9 cellular contexts compared by ENCODE assay signal in the genomic region with DNA sequence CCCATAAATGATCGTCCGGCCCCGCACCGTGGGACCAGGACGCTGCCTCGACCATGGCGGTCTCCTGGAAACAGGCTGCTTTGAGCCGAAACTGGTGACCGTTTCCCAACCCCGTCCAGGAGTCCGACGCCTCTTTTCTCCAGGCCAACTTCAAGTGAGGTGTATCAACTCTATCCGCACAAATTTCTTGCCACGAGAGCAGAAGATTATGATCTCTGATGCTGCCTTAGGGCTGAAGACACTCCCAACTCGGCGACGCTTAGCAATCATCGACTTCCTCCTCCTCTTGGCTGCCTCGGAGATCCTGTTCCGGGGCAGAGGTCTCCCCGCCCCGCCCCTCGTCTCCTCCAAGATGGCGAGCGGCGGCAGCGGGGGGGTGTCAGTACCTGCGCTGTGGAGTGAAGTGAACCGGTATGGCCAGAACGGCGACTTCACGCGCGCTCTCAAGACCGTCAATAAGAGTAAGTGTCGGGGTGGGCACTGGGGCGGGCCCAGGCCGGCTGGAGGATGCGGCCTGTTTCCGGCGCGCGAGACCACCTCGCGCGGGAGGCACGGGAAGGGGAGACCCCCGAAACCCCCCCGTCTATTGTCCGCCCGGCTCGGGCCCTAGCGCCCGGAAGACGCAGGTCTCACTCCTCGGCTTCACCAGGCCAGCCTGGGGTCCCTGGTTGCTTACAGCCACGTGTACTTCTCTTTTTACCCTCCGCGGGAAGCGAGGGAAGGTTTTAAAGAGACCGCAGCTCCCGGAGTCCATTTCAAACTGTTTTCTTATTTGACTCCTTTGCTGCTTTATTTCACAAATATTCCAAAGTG. TPM values are rescaled to one million over a fixed set of nuclear protein-coding genes. Genes with fewer than 3 reads are reported as not detected.
DNase-seq lines count a peak whose midpoint lies in the region; ATAC-seq, FAIRE-seq and TF ChIP-seq lines count a peak whose summit lies in the region.
"Had no signal": no experiment of that assay in that cellular context is flagged by ENCODE, and none has a peak within 500 bp of the region (broad histone marks: within the 10 kb centered on the region; RNA-seq: fewer than 3 reads in every experiment).

A gene with protein sequence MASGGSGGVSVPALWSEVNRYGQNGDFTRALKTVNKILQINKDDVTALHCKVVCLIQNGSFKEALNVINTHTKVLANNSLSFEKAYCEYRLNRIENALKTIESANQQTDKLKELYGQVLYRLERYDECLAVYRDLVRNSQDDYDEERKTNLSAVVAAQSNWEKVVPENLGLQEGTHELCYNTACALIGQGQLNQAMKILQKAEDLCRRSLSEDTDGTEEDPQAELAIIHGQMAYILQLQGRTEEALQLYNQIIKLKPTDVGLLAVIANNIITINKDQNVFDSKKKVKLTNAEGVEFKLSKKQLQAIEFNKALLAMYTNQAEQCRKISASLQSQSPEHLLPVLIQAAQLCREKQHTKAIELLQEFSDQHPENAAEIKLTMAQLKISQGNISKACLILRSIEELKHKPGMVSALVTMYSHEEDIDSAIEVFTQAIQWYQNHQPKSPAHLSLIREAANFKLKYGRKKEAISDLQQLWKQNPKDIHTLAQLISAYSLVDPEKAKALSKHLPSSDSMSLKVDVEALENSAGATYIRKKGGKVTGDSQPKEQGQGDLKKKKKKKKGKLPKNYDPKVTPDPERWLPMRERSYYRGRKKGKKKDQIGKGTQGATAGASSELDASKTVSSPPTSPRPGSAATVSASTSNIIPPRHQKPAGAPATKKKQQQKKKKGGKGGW (plus strand): TSS at position 334 of the 813 bp plus-strand sequence. CDS start 19 bp downstream, at position 353.

- peak within 1 kb of the TSS; percentile 99 for H3K27ac ChIP-seq in keratinocyte (ENCODE audit: control insufficient read depth, insufficient read depth, low read length)

- TF ChIP-seq CTCF in AG09309 (IDR thresholded peaks at IDR 0.05; ENCODE audit: control insufficient read depth, insufficient read depth, low read depth, low read length, missing control alignments) (no peak), keratinocyte (optimal IDR thresholded peaks at IDR 0.05 in 1 of 3, IDR thresholded peaks at IDR 0.05 in 1 of 3, conservative IDR thresholded peaks at IDR 0.05 in 1 of 3; ENCODE audit: extremely low read depth in 1 of 3, insufficient read depth in 2 of 3, low read length in 3 of 3) (no peak)

- ATAC-seq in GM19023 (IDR thresholded peaks at IDR 0.05; ENCODE audit: unreplicated experiment) = peak; percentile 97
- ATAC-seq in HG03280 (IDR thresholded peaks at IDR 0.05; ENCODE audit: unreplicated experiment) = peak; percentile 93

- H4K20me1 ChIP-seq in keratinocyte (ENCODE audit: control insufficient read depth, extremely low read depth, insufficient read depth, low read length) = peaks cover 4% of the 10 kb centered on the region

- H3K9ac ChIP-seq in keratinocyte (ENCODE audit: control insufficient read depth, extremely low read depth, insufficient read depth, low read length) = peak within 1 kb of the TSS; percentile 99

- peaks cover 0 to 2% of the 10 kb centered on the region in 2 experiments for H3K36me3 ChIP-seq in keratinocyte (ENCODE audit: control insufficient read depth in 2 of 2, extremely low read depth in 1 of 2, insufficient read depth in 2 of 2, low read length in 2 of 2)

- peak; percentile 58 for FAIRE-seq in keratinocyte (lab: Jason Lieb, UNC)
- FAIRE-seq: colon had no signal

- peak within 1 kb of the TSS; percentile 59 for H2AFZ ChIP-seq in keratinocyte (ENCODE audit: control insufficient read depth, low read length)

- H3K4me2 ChIP-seq in keratinocyte (ENCODE audit: control insufficient read depth, extremely low read depth, insufficient read depth, low read depth, low read length) = peak within 1 kb of the TSS; percentile 91

- H3K9me1 ChIP-seq in keratinocyte (ENCODE audit: control insufficient read depth, extremely low read depth, insufficient read depth, low read length) = no peaks in the 10 kb centered on the region

- H3K27me3 ChIP-seq in keratinocyte (ENCODE audit: control insufficient read depth, extremely low read depth, insufficient read depth, low read length) = no peaks in the 10 kb centered on the region

- H3K79me2 ChIP-seq in keratinocyte (ENCODE audit: control insufficient read depth, insufficient read depth, low read length) = peaks cover 71% of the 10 kb centered on the region

- peak within 1 kb of the TSS; percentile 90 for H3K4me3 ChIP-seq in AG09309 (ENCODE audit: control insufficient read depth, low read depth, low read length)
- H3K4me3 ChIP-seq in keratinocyte (ENCODE audit: control insufficient read depth in 2 of 3, extremely low read depth in 1 of 3, insufficient read depth in 2 of 3, low read depth in 1 of 3, low read length in 3 of 3) = peak within 1 kb of the TSS; percentile 79 to 99 (median 90)

- dilution Hi-C loops in keratinocyte (cut with MboI; ENCODE audit: extremely low pct_ligation_motif_present, low sequenced_read_pairs) = no loop called here

- DNase-seq in AG09309 (ENCODE audit: low read depth) = peak; percentile 55
- peak; percentile 61 for DNase-seq in NCI-H446 treated with DMSO at 0.1 percent for 48 hours (lab: John Stamatoyannopoulos, UW)
- DNase-seq in activated CD4-positive, CD25-positive, alpha-beta regulatory T cell treated with anti-CD3 and anti-CD28 coated beads, Interleukin-2, amount 50 U/mL, for 72 hours = peak; percentile 87
- DNase-seq in cerebellar nuclear complex (lab: John Stamatoyannopoulos, UW) = peak; percentile 3 to 75
- peak; percentile 54 for DNase-seq in keratinocyte (ENCODE audit: low read depth, low spot score)
- peak; percentile 72 to 83 for DNase-seq in stimulated activated CD4-positive, alpha-beta T cell treated with anti-CD3 and anti-CD28 coated beads, Interleukin-15, amount 100 ng/mL, for 1 hour (ENCODE audit: low read depth in 1 of 2, low spot score in 1 of 2)

- no peaks in the 10 kb centered on the region for H3K9me3 ChIP-seq in keratinocyte (ENCODE audit: control insufficient read depth, low read depth, low read length)

- H3K4me1 ChIP-seq in keratinocyte (ENCODE audit: control insufficient read depth, extremely low read depth, insufficient read depth, low read length) = peaks cover 15% of the 10 kb centered on the region

RNA-seq across cellular contexts. Expression of the gene that starts here (rescaled TPM):
- 83.6 to 195 TPM (median 126 TPM) in 3 replicates for polyA plus RNA-seq in keratinocyte
- polyA plus RNA-seq in keratinocyte (2011; ENCODE audit: low read depth) = 123 TPM
- 90.1 and 142 TPM in 2 replicates for polyA plus RNA-seq in keratinocyte (2011; cell fraction: cytosol; rRNA removed)
- 78.3 and 91.3 TPM in 2 replicates for polyA plus RNA-seq in keratinocyte (2011; cell fraction: nucleus; rRNA removed)
- 81.7 and 135 TPM in 2 replicates for polyA plus RNA-seq in keratinocyte (2012; ENCODE audit: low replicate concordance)
- 36.7 to 314 TPM (median 119 TPM) in 3 replicates for polyA minus RNA-seq in keratinocyte
- 218 TPM for polyA minus RNA-seq in keratinocyte (2011; cell fraction: cytosol; rRNA and poly(A)+ RNA removed)
- 36.8 and 68.7 TPM in 2 replicates for polyA minus RNA-seq in keratinocyte (2011; cell fraction: nucleus; rRNA and poly(A)+ RNA removed)

Comparison
In these comparisons a context has a peak if more than half of its experiments do, and no peak if none do; other contexts are left out.
1. Peak in every context shown above with its lines: DNase-seq, ATAC-seq, H3K4me3 ChIP-seq and H3K27ac ChIP-seq.